Comparison of ENCODE assay signal across 8 cellular contexts in the genomic region with DNA sequence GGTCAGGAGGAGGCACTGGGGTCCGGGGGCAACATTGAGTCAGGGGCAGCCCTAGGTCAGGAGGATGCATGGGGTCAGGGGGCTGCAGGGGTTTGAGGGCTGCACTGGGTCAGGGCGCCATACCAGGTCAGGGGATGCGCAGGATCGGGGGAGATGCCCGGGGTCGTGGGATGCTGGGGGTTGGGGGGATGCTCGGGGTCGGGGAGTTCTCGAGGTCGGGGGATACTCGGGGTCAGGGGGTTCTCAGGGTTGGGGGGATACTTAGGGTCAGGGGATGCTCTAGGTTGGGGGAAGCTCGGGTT. TPM values are rescaled to one million over a fixed set of nuclear protein-coding genes. Genes with fewer than 3 reads are reported as not detected.
DNase-seq lines count a peak whose midpoint lies in the region; ATAC-seq, FAIRE-seq and TF ChIP-seq lines count a peak whose summit lies in the region.

No MANE protein-coding gene starts in this region.

- H3K27me3 ChIP-seq in BLaER1 (no peaks in the 10 kb centered on the region), KMS-11 (ENCODE audit: insufficient read depth, low read depth) (no peaks in the 10 kb centered on the region)

- peak overlapping the region; percentile 98 for H3K4me3 Mint-ChIP-seq in chondrocyte (ENCODE audit: unreplicated experiment)
- peak overlapping the region; percentile 89 for H3K4me3 Mint-ChIP-seq in natural killer cell treated with Interleukin-12 subunit alpha and Interleukin-12 subunit beta and Interleukin-15 and Interleukin-18, amount 100 ng/mL, for 72 hours

- H3K9ac ChIP-seq in BLaER1: no peak overlapping the region
- H3K9ac ChIP-seq in KMS-11: no peak overlapping the region; the same call in 1 of the 2 replicates

- H2AFZ ChIP-seq in KMS-11 (ENCODE audit: low read depth): 0 out of 2 replicates have a peak overlapping the region, but pooled peaks have one; percentile 90

- H3K4me2 ChIP-seq in BLaER1 (peak overlapping the region; percentile 99), KMS-11 (peak overlapping the region; percentile 84)

- H3K79me2 ChIP-seq in KMS-11 (ENCODE audit: insufficient read depth, low read depth): peaks cover 33% of the 10 kb centered on the region; the same call in 1 of the 2 replicates

- no peaks in the 10 kb centered on the region for H3K36me3 Mint-ChIP-seq in chondrocyte (ENCODE audit: low read depth)
- no peaks in the 10 kb centered on the region for H3K36me3 Mint-ChIP-seq in natural killer cell treated with Interleukin-12 subunit alpha and Interleukin-12 subunit beta and Interleukin-15 and Interleukin-18, amount 100 ng/mL, for 72 hours

- peak overlapping the region; percentile 84 for H3K4me3 ChIP-seq in BLaER1
- peak overlapping the region; percentile 35 for H3K4me3 ChIP-seq in KMS-11 (IDR thresholded peaks at IDR 0.05; ENCODE audit: insufficient read depth, low read depth, low read length)

- FAIRE-seq in D721Med (lab: Jason Lieb, UNC): no peak

- TF ChIP-seq CTCF in KMS-11 (conservative IDR thresholded peaks at IDR 0.05; ENCODE audit: low read depth, low read length) (no peak), chondrocyte (IDR thresholded peaks at IDR 0.05) (no peak), D721Med (IDR thresholded peaks at IDR 0.05; ENCODE audit: insufficient read depth, missing control alignments) (no peak)

- H4K20me1 ChIP-seq in BLaER1: peaks cover 37% of the 10 kb centered on the region
- no peaks in the 10 kb centered on the region for H4K20me1 ChIP-seq in KMS-11 (ENCODE audit: insufficient read depth)

- no peaks in the 10 kb centered on the region for H3K9me3 Mint-ChIP-seq in chondrocyte (ENCODE audit: low read depth)
- H3K9me3 Mint-ChIP-seq in natural killer cell treated with Interleukin-12 subunit alpha and Interleukin-12 subunit beta and Interleukin-15 and Interleukin-18, amount 100 ng/mL, for 72 hours: no peaks in the 10 kb centered on the region

- DNase-seq in chondrocyte (ENCODE audit: low spot score) (no peak), NCI-H2171 (lab: John Stamatoyannopoulos, UW) (no peak), D721Med (ENCODE audit: insufficient read length, low spot score) (no peak), NCI-H748 (lab: John Stamatoyannopoulos, UW; ENCODE audit: unreplicated experiment) (no peak)
- no peak for DNase-seq in natural killer cell treated with Interleukin-12 subunit alpha and Interleukin-12 subunit beta and Interleukin-15 and Interleukin-18, amount 100 ng/mL, for 72 hours (ENCODE audit: low spot score)

- peaks cover 18% of the 10 kb centered on the region for H3K4me1 ChIP-seq in BLaER1
- H3K4me1 ChIP-seq in KMS-11 (ENCODE audit: low read depth, poor library complexity, severe bottlenecking): peaks cover 17% of the 10 kb centered on the region

- no peaks in the 10 kb centered on the region for H3K9me3 ChIP-seq in BLaER1

- H3K4me1 Mint-ChIP-seq in chondrocyte (ENCODE audit: low read depth): peaks cover 30% of the 10 kb centered on the region
- H3K4me1 Mint-ChIP-seq in natural killer cell treated with Interleukin-12 subunit alpha and Interleukin-12 subunit beta and Interleukin-15 and Interleukin-18, amount 100 ng/mL, for 72 hours (ENCODE audit: low read depth in 2 of 2): peaks cover 24 to 36% of the 10 kb centered on the region in 2 donors

- ATAC-seq in natural killer cell treated with Interleukin-12 subunit alpha and Interleukin-12 subunit beta and Interleukin-15 and Interleukin-18, amount 100 ng/mL, for 72 hours: no peak
- no peak for ATAC-seq in GM18502 (IDR thresholded peaks at IDR 0.05; ENCODE audit: poor library complexity, unreplicated experiment)

- H3K27ac ChIP-seq in BLaER1 (no peak overlapping the region), KMS-11 (no peak overlapping the region)

- no peaks in the 10 kb centered on the region for H3K27me3 Mint-ChIP-seq in chondrocyte (ENCODE audit: low read depth)
- H3K27me3 Mint-ChIP-seq in natural killer cell treated with Interleukin-12 subunit alpha and Interleukin-12 subunit beta and Interleukin-15 and Interleukin-18, amount 100 ng/mL, for 72 hours: no peaks in the 10 kb centered on the region

- H3K36me3 ChIP-seq in BLaER1: peaks cover 11% of the 10 kb centered on the region
- no peaks in the 10 kb centered on the region for H3K36me3 ChIP-seq in KMS-11 (ENCODE audit: insufficient read depth)

- H3K27ac Mint-ChIP-seq in chondrocyte (ENCODE audit: unreplicated experiment): no peak overlapping the region
- peak overlapping the region in 1 of 2 donors; percentile 31 for H3K27ac Mint-ChIP-seq in natural killer cell treated with Interleukin-12 subunit alpha and Interleukin-12 subunit beta and Interleukin-15 and Interleukin-18, amount 100 ng/mL, for 72 hours

RNA-seq across cellular contexts. Expression of gene EXOC2, which starts 0.7 kb away (rescaled TPM):
- total RNA-seq in chondrocyte: 27.5 to 32.3 TPM (median 28.0 TPM) in 3 replicates
- 10 to 100 TPM; 34.0 to 46.1 TPM for total RNA-seq in natural killer cell treated with Interleukin-12 subunit alpha and Interleukin-12 subunit beta and Interleukin-15 and Interleukin-18, amount 100 ng/mL, for 72 hours

RNA-seq across cellular contexts. Expression of gene HUS1B, which starts 36.8 kb away (rescaled TPM):
- total RNA-seq in chondrocyte: 0.70 to 0.97 TPM (median 0.79 TPM) in 3 replicates
- 1 to 10 TPM; 2.3 to 7.8 TPM for total RNA-seq in natural killer cell treated with Interleukin-12 subunit alpha and Interleukin-12 subunit beta and Interleukin-15 and Interleukin-18, amount 100 ng/mL, for 72 hours
